Comparison of ENCODE assay signal across 8 cellular contexts in the genomic region with DNA sequence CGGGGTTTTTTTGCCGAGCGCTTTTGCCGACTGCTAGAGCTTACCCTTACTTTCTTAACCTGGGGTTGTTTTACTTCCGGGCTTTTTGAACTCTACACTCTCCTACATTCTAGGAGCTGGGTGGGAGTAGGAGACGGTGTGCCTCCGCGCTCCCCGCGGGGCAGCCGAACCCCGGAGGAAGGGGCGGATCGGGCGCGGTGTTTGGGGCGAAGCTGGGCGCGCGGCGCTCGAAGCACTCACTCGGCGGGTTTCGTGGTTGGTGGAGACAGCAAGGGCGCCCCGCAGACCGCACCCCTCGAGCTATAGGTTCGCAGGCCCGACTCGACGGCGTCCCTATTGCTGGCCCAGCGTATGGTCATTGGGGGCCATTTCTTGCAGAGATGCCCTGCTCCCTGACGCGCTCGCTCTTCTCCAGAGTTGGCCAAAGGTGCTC. TPM values are rescaled to one million over a fixed set of nuclear protein-coding genes. Genes with fewer than 3 reads are reported as not detected.
A peak's percentile ranks its signal among the peaks of the same experiment; 100 is the strongest.
DNase-seq lines count a peak whose midpoint lies in the region; ATAC-seq and TF ChIP-seq lines count a peak whose summit lies in the region.

No MANE protein-coding gene starts in this region.

- TF ChIP-seq EP300 in esophagus muscularis mucosa (IDR thresholded peaks at IDR 0.05), result no peak

- peaks cover 21% of the 10 kb centered on the region for H3K36me3 Mint-ChIP-seq in nephron (ENCODE audit: low read depth)

- H3K27ac ChIP-seq in esophagus muscularis mucosa (replicated peaks in 1 of 4) (peak overlapping the region; percentile 88 to 95 (median 92)), substantia nigra (ENCODE audit: low read depth, low read length, poor library complexity, severe bottlenecking) (peak overlapping the region; percentile 83)

- 2% methylated on average over 14 of the region's 38 CpGs for WGBS in esophagus muscularis mucosa

- peaks cover 5% of the 10 kb centered on the region for H3K9me3 Mint-ChIP-seq in nephron

- H3K4me1 Mint-ChIP-seq in nephron, result peaks cover 12% of the 10 kb centered on the region

- H3K27ac Mint-ChIP-seq in nephron, result peak overlapping the region; percentile 99 to 100 (median 99)

- peak overlapping the region; percentile 70 to 77 (median 73) for H3K4me3 ChIP-seq in esophagus muscularis mucosa

- peaks cover 0 to 32% (median 11%) of the 10 kb centered on the region in 4 donors for H3K27me3 ChIP-seq in esophagus muscularis mucosa

- H3K27me3 Mint-ChIP-seq in nephron (ENCODE audit: low read depth), result peaks cover 26% of the 10 kb centered on the region

- ATAC-seq in GM19324 (IDR thresholded peaks at IDR 0.05; ENCODE audit: low FRiP score, unreplicated experiment) (peak; percentile 75), HG03432 (IDR thresholded peaks at IDR 0.05; ENCODE audit: unreplicated experiment) (peak; percentile 80)

- no peak for TF ChIP-seq POLR2A in esophagus muscularis mucosa (IDR thresholded peaks at IDR 0.05; ENCODE audit: low read depth)

- H3K9me3 ChIP-seq in esophagus muscularis mucosa, result no peaks in the 10 kb centered on the region

- peaks cover 11 to 24% (median 17%) of the 10 kb centered on the region in 4 donors for H3K36me3 ChIP-seq in esophagus muscularis mucosa

- peak overlapping the region; percentile 91 to 97 (median 96) for H3K4me3 Mint-ChIP-seq in nephron

- peaks cover 3 to 16% (median 13%) of the 10 kb centered on the region in 4 donors for H3K4me1 ChIP-seq in esophagus muscularis mucosa

- TF ChIP-seq CTCF in esophagus muscularis mucosa (IDR thresholded peaks at IDR 0.05), result peak in 1 of 3 experiments; percentile 18
- no peak for TF ChIP-seq CTCF in nephron (IDR thresholded peaks at IDR 0.05; ENCODE audit: unreplicated experiment in 3 of 3)

- peak; percentile 88 for DNase-seq in CD1c-positive myeloid dendritic cell (ENCODE audit: extremely low spot score)
- peak; percentile 88 to 93 for DNase-seq in NOMO-1 (lab: John Stamatoyannopoulos, UW; ENCODE audit: unreplicated experiment in 2 of 2)
- peak; percentile 64 for DNase-seq in activated T-cell treated with anti-CD3 and anti-CD28 coated beads for 24 hours (ENCODE audit: low read depth)
- peak; percentile 92 for DNase-seq in esophagus muscularis mucosa (ENCODE audit: extremely low spot score)
- peak in 35 of 49 donors; percentile 5 to 84 (median 65) for DNase-seq in substantia nigra (lab: John Stamatoyannopoulos, UW)

- intact Hi-C loops in esophagus muscularis mucosa (cut with DNase I), result loop anchor here (1.0 kb wide), 1 partner anchor 40 kb away; no protein-coding TSS in a partner anchor

RNA-seq across cellular contexts. Expression of a gene that starts 0.2 kb away (rescaled TPM):
- 10 to 100 TPM; 11.6 to 20.8 (median 12.2) TPM for total RNA-seq in esophagus muscularis mucosa

Comparison
In these comparisons a context has a peak if more than half of its experiments do, and no peak if none do; other contexts are left out.
1. Peak in every context shown above with its lines: DNase-seq, ATAC-seq, H3K4me3 ChIP-seq and H3K27ac ChIP-seq.